9 cellular contexts compared by ENCODE assay signal in the genomic region with DNA sequence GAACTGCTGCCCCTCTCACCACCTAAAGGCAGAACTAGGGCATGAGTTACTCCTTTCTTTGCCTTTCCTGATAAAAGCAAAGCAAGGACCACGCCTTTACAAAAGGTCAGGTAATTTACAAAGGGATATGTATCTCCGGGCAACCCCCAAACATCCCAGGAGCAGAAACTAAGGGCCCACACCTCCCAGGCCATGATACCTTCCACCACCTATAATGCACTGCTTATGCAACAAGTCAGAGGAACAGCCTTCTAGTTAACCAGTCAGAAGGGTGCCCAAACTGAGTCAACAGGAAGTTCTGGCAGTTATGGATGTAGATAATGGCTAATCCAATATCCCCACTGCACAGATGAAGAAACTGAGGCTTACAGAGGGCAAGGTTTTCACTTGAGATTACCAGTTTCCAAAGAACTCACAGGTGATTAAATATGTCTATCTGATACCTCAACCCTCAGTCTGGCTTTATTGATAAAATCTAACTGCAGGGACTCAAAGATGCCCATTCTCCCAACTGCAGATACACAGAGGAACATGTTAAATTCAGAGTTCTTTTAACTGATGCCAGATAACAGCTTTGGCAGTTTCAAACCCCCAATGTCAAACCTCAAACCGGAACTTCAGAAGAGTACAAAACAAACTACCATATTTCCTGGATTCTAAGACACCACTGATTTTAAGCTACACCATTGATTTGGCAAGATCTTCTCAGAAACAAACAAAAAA. TPM values are rescaled to one million over a fixed set of nuclear protein-coding genes. Genes with fewer than 3 reads are reported as not detected.
A peak's percentile ranks its signal among the peaks of the same experiment; 100 is the strongest.
DNase-seq lines count a peak whose midpoint lies in the region; ATAC-seq, FAIRE-seq and TF ChIP-seq lines count a peak whose summit lies in the region.
"Had no signal": no experiment of that assay in that cellular context is flagged by ENCODE, and none has a peak within 500 bp of the region (broad histone marks: within the 10 kb centered on the region; RNA-seq: fewer than 3 reads in every experiment).

No MANE protein-coding gene starts in this region.

- H3K4me1 Mint-ChIP-seq in astrocyte (ENCODE audit: low read depth, unreplicated experiment) (peaks cover 55% of the 10 kb centered on the region), progenitor cell of endocrine pancreas (ENCODE audit: low read depth) (peaks cover 13% of the 10 kb centered on the region), osteocyte (ENCODE audit: unreplicated experiment) (peaks cover 61% of the 10 kb centered on the region)

- H3K4me1 ChIP-seq in BLaER1 (peaks cover 98% of the 10 kb centered on the region), KMS-11 (ENCODE audit: low read depth, poor library complexity, severe bottlenecking) (peaks cover 77% of the 10 kb centered on the region), astrocyte (ENCODE audit: insufficient read depth, low read length) (peaks cover 40% of the 10 kb centered on the region), mucosa of stomach (ENCODE audit: control insufficient read depth, insufficient read depth, low read length) (peaks cover 96% of the 10 kb centered on the region)

- H3K79me2 ChIP-seq in KMS-11 (ENCODE audit: insufficient read depth, low read depth), result peaks cover 14% of the 10 kb centered on the region; the same call in 1 of the 2 replicates
- peaks cover 85% of the 10 kb centered on the region for H3K79me2 ChIP-seq in astrocyte (ENCODE audit: insufficient read depth, low read length)

- H3K27me3 ChIP-seq in BLaER1 (no peaks in the 10 kb centered on the region), KMS-11 (ENCODE audit: insufficient read depth, low read depth) (no peaks in the 10 kb centered on the region), astrocyte (ENCODE audit: insufficient read depth, low read length) (no peaks in the 10 kb centered on the region), mucosa of stomach (ENCODE audit: control insufficient read depth, insufficient read depth, low read length) (no peaks in the 10 kb centered on the region)

- no peak for ATAC-seq in HG02938 (IDR thresholded peaks at IDR 0.05; ENCODE audit: unreplicated experiment)

- H3K9me3 ChIP-seq in BLaER1 (no peaks in the 10 kb centered on the region), astrocyte (ENCODE audit: insufficient read depth, low read depth, low read length) (no peaks in the 10 kb centered on the region), mucosa of stomach (ENCODE audit: control insufficient read depth, low read length) (no peaks in the 10 kb centered on the region)

- no peak overlapping the region for H2AFZ ChIP-seq in KMS-11 (ENCODE audit: low read depth)
- H2AFZ ChIP-seq in astrocyte (ENCODE audit: low read depth, low read length), result no peak overlapping the region

- 0 out of 2 replicates have a peak, but pooled peaks cover under 1% of the 10 kb centered on the region for H3K36me3 ChIP-seq in BLaER1
- no peaks in the 10 kb centered on the region for H3K36me3 ChIP-seq in KMS-11 (ENCODE audit: insufficient read depth)
- peaks cover 4% of the 10 kb centered on the region for H3K36me3 ChIP-seq in astrocyte (ENCODE audit: insufficient read depth, low read length)
- H3K36me3 ChIP-seq in mucosa of stomach (ENCODE audit: control insufficient read depth, insufficient read depth, low read length), result peaks cover 14% of the 10 kb centered on the region

- peak overlapping the region; percentile 29 for H3K4me3 Mint-ChIP-seq in astrocyte (ENCODE audit: unreplicated experiment)
- no peak overlapping the region for H3K4me3 Mint-ChIP-seq in progenitor cell of endocrine pancreas (ENCODE audit: low read depth)
- H3K4me3 Mint-ChIP-seq in osteocyte (ENCODE audit: unreplicated experiment), result no peak overlapping the region

- H3K4me2 ChIP-seq in BLaER1, result peak overlapping the region; percentile 95
- H3K4me2 ChIP-seq in KMS-11, result peak overlapping the region; percentile 95
- peak overlapping the region; percentile 6 for H3K4me2 ChIP-seq in astrocyte (ENCODE audit: low read length)

- H3K9ac ChIP-seq in BLaER1 (peak overlapping the region; percentile 82), KMS-11 (peak overlapping the region; percentile 28; the same call in 1 of the 2 replicates), astrocyte (ENCODE audit: low read length) (no peak overlapping the region), mucosa of stomach (ENCODE audit: low read length) (peak overlapping the region; percentile 64)

- H4K20me1 ChIP-seq in BLaER1 (no peaks in the 10 kb centered on the region), KMS-11 (ENCODE audit: insufficient read depth) (no peaks in the 10 kb centered on the region), astrocyte (ENCODE audit: insufficient read depth, low read length) (peaks cover 98% of the 10 kb centered on the region)

- DNase-seq in astrocyte (ENCODE audit: low read depth) (no peak), progenitor cell of endocrine pancreas (ENCODE audit: low spot score, unreplicated experiment) (no peak), epidermal melanocyte (ENCODE audit: insufficient read length, low spot score) (no peak), osteocyte (ENCODE audit: extremely low spot score, unreplicated experiment) (no peak)

- no peak for TF ChIP-seq CTCF in KMS-11 (conservative IDR thresholded peaks at IDR 0.05; ENCODE audit: low read depth, low read length)
- no peak for TF ChIP-seq CTCF in astrocyte (IDR thresholded peaks at IDR 0.05; ENCODE audit: insufficient read depth, low read depth, low read length)
- no peak for TF ChIP-seq CTCF in progenitor cell of endocrine pancreas (IDR thresholded peaks at IDR 0.05; ENCODE audit: unreplicated experiment)
- no peak for TF ChIP-seq CTCF in osteocyte (IDR thresholded peaks at IDR 0.05)

- H3K9me3 Mint-ChIP-seq in astrocyte (ENCODE audit: unreplicated experiment) (peaks cover 2% of the 10 kb centered on the region), progenitor cell of endocrine pancreas (ENCODE audit: low read depth) (no peaks in the 10 kb centered on the region), osteocyte (ENCODE audit: unreplicated experiment) (no peaks in the 10 kb centered on the region)

- FAIRE-seq in astrocyte (lab: Jason Lieb, UNC), result no peak

- H3K4me3 ChIP-seq in BLaER1, result peak overlapping the region; percentile 61
- H3K4me3 ChIP-seq in KMS-11 (IDR thresholded peaks at IDR 0.05; ENCODE audit: insufficient read depth, low read depth, low read length), result no peak overlapping the region
- no peak overlapping the region for H3K4me3 ChIP-seq in astrocyte (ENCODE audit: insufficient read depth, low read depth, low read length)
- no peak overlapping the region for H3K4me3 ChIP-seq in mucosa of stomach (ENCODE audit: low read length)

- H3K27ac Mint-ChIP-seq in astrocyte (ENCODE audit: unreplicated experiment) (peak overlapping the region; percentile 34), progenitor cell of endocrine pancreas (no peak overlapping the region), osteocyte (ENCODE audit: unreplicated experiment) (no peak overlapping the region)

- no peaks in the 10 kb centered on the region for H3K27me3 Mint-ChIP-seq in astrocyte (ENCODE audit: low read depth, unreplicated experiment)
- H3K27me3 Mint-ChIP-seq in progenitor cell of endocrine pancreas, result no peaks in the 10 kb centered on the region
- no peaks in the 10 kb centered on the region for H3K27me3 Mint-ChIP-seq in osteocyte (ENCODE audit: unreplicated experiment)

- peak overlapping the region; percentile 93 for H3K27ac ChIP-seq in BLaER1
- H3K27ac ChIP-seq in KMS-11, result peak overlapping the region; percentile 88
- H3K27ac ChIP-seq in astrocyte (ENCODE audit: low read depth, low read length), result no peak overlapping the region

- H3K36me3 Mint-ChIP-seq in astrocyte (ENCODE audit: low read depth, unreplicated experiment) (peaks cover 21% of the 10 kb centered on the region), progenitor cell of endocrine pancreas (ENCODE audit: insufficient read depth) (no peaks in the 10 kb centered on the region), osteocyte (ENCODE audit: unreplicated experiment) (peaks cover 2% of the 10 kb centered on the region)

RNA-seq across cellular contexts. Expression of a gene that starts 16.8 kb away (rescaled TPM):
- total RNA-seq in astrocyte, result 15.2 and 16.2 TPM in 2 replicates
- 7.2 and 9.3 TPM in 2 replicates for total RNA-seq in progenitor cell of endocrine pancreas
- 11.8 and 12.2 TPM in 2 replicates for total RNA-seq in osteocyte

RNA-seq across cellular contexts. Expression of a gene that starts 20.7 kb away (rescaled TPM):
- total RNA-seq in astrocyte (32.7 and 33.3 TPM in 2 replicates), progenitor cell of endocrine pancreas (10.6 and 13.4 TPM in 2 replicates), osteocyte (12.6 and 14.1 TPM in 2 replicates)

RNA-seq across cellular contexts. Expression of a gene that starts 39.4 kb away (rescaled TPM):
- not detected in 2 replicates for total RNA-seq in astrocyte
- total RNA-seq in progenitor cell of endocrine pancreas, result not detected in 2 replicates
- not detected in 2 replicates for total RNA-seq in osteocyte
- total RNA-seq: pulmonary artery endothelial cell had no signal

RNA-seq across cellular contexts. Expression of a gene that starts 50.6 kb away (rescaled TPM):
- 134 and 139 TPM in 2 replicates for total RNA-seq in astrocyte
- total RNA-seq in progenitor cell of endocrine pancreas, result 155 and 165 TPM in 2 replicates
- 170 and 187 TPM in 2 replicates for total RNA-seq in osteocyte

RNA-seq across cellular contexts. Expression of a gene that starts 50.7 kb away (rescaled TPM):
- total RNA-seq in astrocyte, result 2.9 and 3.2 TPM in 2 replicates
- 11.1 and 13.5 TPM in 2 replicates for total RNA-seq in progenitor cell of endocrine pancreas
- total RNA-seq in osteocyte, result 2.9 and 3.7 TPM in 2 replicates

Comparison
In these comparisons a context has a peak if more than half of its experiments do, and no peak if none do; other contexts are left out.
1. H3K4me2 ChIP-seq: peak in every context shown above with its lines; median percentile 95 in BLaER1; 95 in KMS-11; 6 in astrocyte.